19 cellular contexts compared by ENCODE assay signal in genomic region chr2:43474273-43474672, GRCh38.
A peak's percentile ranks its signal among the peaks of the same experiment; 100 is the strongest.
DNase-seq lines count a peak whose midpoint lies in the region; ATAC-seq and TF ChIP-seq lines count a peak whose summit lies in the region.
"Had no signal": no experiment of that assay in that cellular context is flagged by ENCODE, and none has a peak within 500 bp of the region (broad histone marks: within the 10 kb centered on the region; RNA-seq: fewer than 3 reads in every experiment).

No MANE protein-coding gene starts in this region.

- H3K4me1 Mint-ChIP-seq in mesothelial cell of epicardium (peaks cover 62% of the 10 kb centered on the region), type B pancreatic cell (ENCODE audit: unreplicated experiment) (peaks cover 39% of the 10 kb centered on the region)
- H3K4me1 Mint-ChIP-seq: CD8-positive, alpha-beta memory T cell had no signal

- POLR2A ChIA-PET in IMR-90 (lab: Charles Lee; ENCODE audit: unreplicated experiment) = no interaction called here

- no peaks in the 10 kb centered on the region for H4K20me1 ChIP-seq in IMR-90 (ENCODE audit: insufficient read depth, low read length)

- H3K36me3 Mint-ChIP-seq in mesothelial cell of epicardium (peaks cover 11% of the 10 kb centered on the region), type B pancreatic cell (peaks cover 25% of the 10 kb centered on the region)

- H3K23ac ChIP-seq in IMR-90 (ENCODE audit: low read depth, low read length) = no peak overlapping the region

- no peak overlapping the region for H2AK9ac ChIP-seq in IMR-90 (replicated peaks; ENCODE audit: low read depth, low read length, poor library complexity)

- H3K56ac ChIP-seq in IMR-90 (ENCODE audit: extremely low read depth, insufficient read depth, low read length) = no peak overlapping the region

- no peak overlapping the region for H3K14ac ChIP-seq in IMR-90 (replicated peaks; ENCODE audit: low read depth, low read length)

- CTCF ChIA-PET in IMR-90 (lab: Yijun Ruan, JAX) = no interaction called here

- no peak overlapping the region for H2BK5ac ChIP-seq in IMR-90 (ENCODE audit: low read depth, low read length, poor library complexity, severe bottlenecking)

- no peak overlapping the region for H2AFZ ChIP-seq in IMR-90 (replicated peaks; ENCODE audit: low read length, poor library complexity)

- DNase-seq in IMR-90 (no peak), amniotic epithelial cell (ENCODE audit: low read depth) (peak; percentile 96), mesothelial cell of epicardium (ENCODE audit: low spot score in 2 of 2, unreplicated experiment in 2 of 2) (no peak), type B pancreatic cell (ENCODE audit: extremely low spot score, unreplicated experiment) (no peak), H7 (no peak), DMS 273 (lab: John Stamatoyannopoulos, UW; ENCODE audit: unreplicated experiment) (no peak), SW480 (ENCODE audit: low spot score) (no peak)
- DNase-seq: ACHN; BE2C; C1 segment of cervical spinal cord; CD4-positive, CD25-positive, alpha-beta regulatory T cell; CD8-positive, alpha-beta memory T cell; COR-L47; DMS153; DMS79; GDM1; GOT3; H9 had no signal

- H3K4me3 ChIP-seq in IMR-90 (ENCODE audit: insufficient read depth, low read depth, low read length) = no peak overlapping the region
- H3K4me3 ChIP-seq in H7 (ENCODE audit: insufficient read depth, low read depth, low read length) = no peak overlapping the region

- TF ChIP-seq CTCF in IMR-90 (conservative IDR thresholded peaks at IDR 0.05; ENCODE audit: low read depth, low read length) (no peak), mesothelial cell of epicardium (IDR thresholded peaks at IDR 0.05; ENCODE audit: unreplicated experiment) (no peak), type B pancreatic cell (conservative IDR thresholded peaks at IDR 0.05) (no peak)

- H3K79me1 ChIP-seq in IMR-90 (ENCODE audit: low read depth in 1 of 2, low read length in 2 of 2) = peaks cover 2 to 3% of the 10 kb centered on the region in 2 experiments; a peak in 1 of 4 replicates

- no CpG with 5 or more reads among the region's 5 CpGs for WGBS in IMR-90 (ENCODE audit: extremely low coverage in 2 of 2, insufficient read length in 1 of 2), 2 experiments

- ATAC-seq in IMR-90 (ENCODE audit: low read depth) = no peak

- no peaks in the 10 kb centered on the region for H3K9me3 Mint-ChIP-seq in mesothelial cell of epicardium
- peaks cover 4% of the 10 kb centered on the region for H3K9me3 Mint-ChIP-seq in type B pancreatic cell
- H3K9me3 Mint-ChIP-seq: CD4-positive, CD25-positive, alpha-beta regulatory T cell; CD8-positive, alpha-beta memory T cell; H9; IgD-negative memory B cell had no signal

- no peaks in the 10 kb centered on the region for H3K9me3 ChIP-seq in IMR-90 (ENCODE audit: control insufficient read depth, insufficient read depth, low read length)
- H3K9me3 ChIP-seq: BE2C had no signal

- H2AK5ac ChIP-seq in IMR-90 (ENCODE audit: low read depth, low read length) = no peak overlapping the region

- H3K4ac ChIP-seq in IMR-90 (ENCODE audit: low read depth, low read length) = no peak overlapping the region

- H3K36me3 ChIP-seq in IMR-90 (ENCODE audit: control insufficient read depth, insufficient read depth, low read length) = no peaks in the 10 kb centered on the region
- H3K36me3 ChIP-seq in H7 (replicated peaks; ENCODE audit: control insufficient read depth, insufficient read depth, low read length) = no peaks in the 10 kb centered on the region
- H3K36me3 ChIP-seq: BE2C had no signal

- no peak overlapping the region for H4K91ac ChIP-seq in IMR-90 (ENCODE audit: insufficient read depth, low read depth, low read length)

- H3K9ac ChIP-seq in IMR-90 (ENCODE audit: low read depth, low read length) = no peak overlapping the region

- H4K5ac ChIP-seq in IMR-90 (ENCODE audit: low read depth, low read length) = no peak overlapping the region; the same call in 1 of the 2 replicates

- TF ChIP-seq RAD21 in IMR-90 (IDR thresholded peaks at IDR 0.05; ENCODE audit: low read length) = no peak

- TSS peak; percentile 5 for BruUV-seq in IMR-90 (replicated peaks; lab: Mats Ljungman, UMichigan)

- H2BK20ac ChIP-seq in IMR-90 (ENCODE audit: low read depth, low read length) = no peak overlapping the region

- in situ Hi-C loops in IMR-90 (cut with MboI; ENCODE audit: low sequenced_read_pairs) = no loop called here

- H3K4me2 ChIP-seq in IMR-90 (ENCODE audit: low read depth, low read length) = no peak overlapping the region

- H3K4me1 ChIP-seq in IMR-90 (ENCODE audit: control insufficient read depth, insufficient read depth, low read length) = 0 out of 2 replicates have a peak, but pooled peaks cover 4% of the 10 kb centered on the region
- H3K4me1 ChIP-seq: BE2C had no signal

- dilution Hi-C loops in IMR-90 (cut with HindIII; ENCODE audit: low sequenced_read_pairs, unreplicated experiment) = no loop called here

- H4K8ac ChIP-seq in IMR-90 (ENCODE audit: low read depth in 2 of 2, low read length in 2 of 2) = no peak overlapping the region

- no peak overlapping the region for H2BK120ac ChIP-seq in IMR-90 (ENCODE audit: low read depth, low read length)

- intact Hi-C loops in IMR-90 (cut with micrococcal nuclease) = no loop called here

- H3K27me3 ChIP-seq in IMR-90 (ENCODE audit: control insufficient read depth, insufficient read depth, low read length) = no peaks in the 10 kb centered on the region
- H3K27me3 ChIP-seq in H7 (ENCODE audit: control insufficient read depth, insufficient read depth, low read length) = no peaks in the 10 kb centered on the region
- H3K27me3 ChIP-seq: BE2C had no signal

- H3K27ac Mint-ChIP-seq in mesothelial cell of epicardium (peak overlapping the region; percentile 79), type B pancreatic cell (peak overlapping the region; percentile 3)
- H3K27ac Mint-ChIP-seq: CD4-positive, CD25-positive, alpha-beta regulatory T cell; H9; IgD-negative memory B cell had no signal

- no peak overlapping the region for H3K27ac ChIP-seq in IMR-90 (ENCODE audit: insufficient read depth, low read length)

- H3K4me3 Mint-ChIP-seq in mesothelial cell of epicardium (no peak overlapping the region), type B pancreatic cell (no peak overlapping the region)
- H3K4me3 Mint-ChIP-seq: CD4-positive, CD25-positive, alpha-beta regulatory T cell; CD8-positive, alpha-beta memory T cell; H9; IgD-negative memory B cell had no signal

- TF ChIP-seq POLR2A in IMR-90 (IDR thresholded peaks at IDR 0.05; ENCODE audit: low read depth, low read length) = no peak

- no peak overlapping the region for H2BK15ac ChIP-seq in IMR-90 (ENCODE audit: low read depth, low read length)

- no peaks in the 10 kb centered on the region for H3K9me1 ChIP-seq in IMR-90 (ENCODE audit: insufficient read depth, low read length)

- no peak overlapping the region for H3K18ac ChIP-seq in IMR-90 (ENCODE audit: low read depth, low read length)

- no peaks in the 10 kb centered on the region for H3K27me3 Mint-ChIP-seq in mesothelial cell of epicardium (ENCODE audit: low read depth)
- no peaks in the 10 kb centered on the region for H3K27me3 Mint-ChIP-seq in type B pancreatic cell
- H3K27me3 Mint-ChIP-seq: CD4-positive, CD25-positive, alpha-beta regulatory T cell; CD8-positive, alpha-beta memory T cell; IgD-negative memory B cell had no signal

TF ChIP-seq in IMR-90, 13 proteins besides CTCF, POLR2A, EP300 and RAD21:
- TF ChIP-seq BHLHE40 (IDR thresholded peaks at IDR 0.05; ENCODE audit: low read depth, low read length) = no peak
- TF ChIP-seq CEBPB (IDR thresholded peaks at IDR 0.05; ENCODE audit: low read depth, low read length) = no peak
- TF ChIP-seq MXI1 (IDR thresholded peaks at IDR 0.05; ENCODE audit: borderline replicate concordance, low read depth, low read length) = no peak
- TF ChIP-seq RCOR1 (IDR thresholded peaks at IDR 0.05; ENCODE audit: insufficient replicate concordance, low read length) = no peak
- TF ChIP-seq ELK1 (IDR thresholded peaks at IDR 0.05; ENCODE audit: borderline replicate concordance, low read depth, low read length) = no peak
- TF ChIP-seq NFE2L2 (IDR thresholded peaks at IDR 0.05; ENCODE audit: low read depth, low read length) = no peak
- TF ChIP-seq RFX5 (IDR thresholded peaks at IDR 0.05; ENCODE audit: low read depth, low read length) = no peak
TF ChIP-seq in IMR-90: peak in this region for 0.
